ENCODE assay signal across 22 cellular contexts in the genomic region with DNA sequence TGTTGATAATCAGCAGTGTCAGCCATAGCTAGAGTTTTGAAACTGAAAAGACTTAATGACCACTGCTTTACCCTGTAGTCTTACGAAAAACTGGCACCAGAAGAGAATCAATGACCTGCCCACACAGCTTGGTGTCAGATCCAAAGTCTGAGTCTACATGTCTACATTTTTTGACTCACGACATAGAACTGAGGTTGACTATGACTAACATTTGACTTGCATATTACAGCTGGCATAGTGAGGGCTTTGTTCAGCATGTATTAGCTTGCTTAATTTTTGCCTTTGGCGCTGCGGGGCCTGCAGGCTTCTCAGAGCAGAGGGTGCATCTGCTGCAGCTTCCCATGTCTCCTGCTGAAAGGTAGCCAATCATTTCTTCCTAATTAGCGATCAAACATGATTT.
DNase-seq lines count a peak whose midpoint lies in the region; ATAC-seq and TF ChIP-seq lines count a peak whose summit lies in the region.
"Had no signal": no experiment of that assay in that cellular context is flagged by ENCODE, and none has a peak within 500 bp of the region (broad histone marks: within the 10 kb centered on the region; RNA-seq: fewer than 3 reads in every experiment).

No MANE protein-coding gene starts in this region.

- no peaks in the 10 kb centered on the region for H4K20me1 ChIP-seq in SK-N-SH (ENCODE audit: insufficient read depth)

- 59% methylated on average over 5 of the region's 5 CpGs for WGBS in SK-N-SH (ENCODE audit: low lambda C conversion rate)

- no peaks in the 10 kb centered on the region for H3K27me3 ChIP-seq in SK-N-SH (ENCODE audit: insufficient read depth)
- H3K27me3 ChIP-seq: gastrocnemius medialis had no signal

- CTCF ChIA-PET in SK-N-SH (lab: Yijun Ruan, JAX): no interaction called here

- H3K36me3 Mint-ChIP-seq in stimulated activated effector memory CD8-positive, alpha-beta T cell treated with anti-CD3 and anti-CD28 coated beads, Interleukin-12 subunit alpha, Interleukin-12 subunit beta, amount 100 ng/mL, for 72 hours: no peaks in the 10 kb centered on the region
- H3K36me3 Mint-ChIP-seq: CD14-positive monocyte had no signal

- H3K79me2 ChIP-seq in SK-N-SH (ENCODE audit: insufficient read depth): no peaks in the 10 kb centered on the region

- no peak overlapping the region for H3K27ac Mint-ChIP-seq in stimulated activated effector memory CD8-positive, alpha-beta T cell treated with anti-CD3 and anti-CD28 coated beads, Interleukin-12 subunit alpha, Interleukin-12 subunit beta, amount 100 ng/mL, for 72 hours
- H3K27ac Mint-ChIP-seq: CD14-positive monocyte had no signal

- POLR2A ChIA-PET in SK-N-SH (lab: Yijun Ruan, JAX): no interaction called here

- no peaks in the 10 kb centered on the region for H3K4me1 Mint-ChIP-seq in stimulated activated effector memory CD8-positive, alpha-beta T cell treated with anti-CD3 and anti-CD28 coated beads, Interleukin-12 subunit alpha, Interleukin-12 subunit beta, amount 100 ng/mL, for 72 hours

- no peak for TF ChIP-seq CTCF in SK-N-SH (IDR thresholded peaks at IDR 0.05)

- no peak overlapping the region for H2AFZ ChIP-seq in SK-N-SH (ENCODE audit: low read depth)

- H3K9ac ChIP-seq in SK-N-SH: no peak overlapping the region

- no peaks in the 10 kb centered on the region for H3K9me3 Mint-ChIP-seq in stimulated activated effector memory CD8-positive, alpha-beta T cell treated with anti-CD3 and anti-CD28 coated beads, Interleukin-12 subunit alpha, Interleukin-12 subunit beta, amount 100 ng/mL, for 72 hours

- no peak overlapping the region for H3K4me3 ChIP-seq in SK-N-SH (ENCODE audit: low read depth in 2 of 2, low read length in 1 of 2)
- H3K4me3 ChIP-seq: A549, gastrocnemius medialis had no signal

- H3K36me3 ChIP-seq in SK-N-SH (replicated peaks in 1 of 2; ENCODE audit: control insufficient read depth in 1 of 2, insufficient read depth in 2 of 2, low read length in 1 of 2): no peaks in the 10 kb centered on the region
- H3K36me3 ChIP-seq: gastrocnemius medialis, WERI-Rb-1 had no signal

- no peak for DNase-seq in SK-N-SH
- peak; percentile 4 for DNase-seq in RPMI7951 (ENCODE audit: low read depth)
- no peak for DNase-seq in stimulated activated effector memory CD8-positive, alpha-beta T cell treated with anti-CD3 and anti-CD28 coated beads, Interleukin-12 subunit alpha, Interleukin-12 subunit beta, amount 100 ng/mL, for 72 hours (ENCODE audit: low spot score in 2 of 2)
- no peak for DNase-seq in DMS53 treated with DMSO at 0.1 percent for 48 hours (lab: John Stamatoyannopoulos, UW; ENCODE audit: unreplicated experiment)
- DNase-seq: activated CD8-positive, alpha-beta memory T cell treated with anti-CD3 and anti-CD28 coated beads, Interleukin-2, amount 50 U/mL, for 4 hours; activated effector memory CD4-positive, alpha-beta T cell treated with Interleukin-2 at 50 U/mL for 16 hours; cortex of kidney; DMS 273 treated with DMSO at 0.1 percent for 48 hours; gastrocnemius medialis; NCI-H1417; NCI-H2107; NCI-H510A; SIG-M5; stimulated activated CD8-positive, alpha-beta memory T cell treated with anti-CD3 and anti-CD28 coated beads, Interleukin-4, amount 100 ng/mL, for 48 hours; T-helper 2 cell; WERI-Rb-1 had no signal

- peaks cover 0 to 6% of the 10 kb centered on the region in 2 experiments; a peak in 2 of 4 replicates for H3K4me1 ChIP-seq in SK-N-SH (ENCODE audit: control insufficient read depth in 1 of 2, insufficient read depth in 2 of 2, low read depth in 1 of 2, low read length in 1 of 2)
- H3K4me1 ChIP-seq: A549, gastrocnemius medialis had no signal

- no peak for TF ChIP-seq EP300 in SK-N-SH (IDR thresholded peaks at IDR 0.05; ENCODE audit: borderline replicate concordance in 1 of 2, low read depth in 1 of 2, low read length in 1 of 2)

- H3K4me3 Mint-ChIP-seq in stimulated activated effector memory CD8-positive, alpha-beta T cell treated with anti-CD3 and anti-CD28 coated beads, Interleukin-12 subunit alpha, Interleukin-12 subunit beta, amount 100 ng/mL, for 72 hours: no peak overlapping the region
- H3K4me3 Mint-ChIP-seq: CD14-positive monocyte had no signal

- no peaks in the 10 kb centered on the region for H3K9me2 ChIP-seq in SK-N-SH

- H3K27ac ChIP-seq in SK-N-SH (ENCODE audit: low read depth in 2 of 2, low read length in 1 of 2): no peak overlapping the region
- H3K27ac ChIP-seq: A549, gastrocnemius medialis, WERI-Rb-1 had no signal

- ATAC-seq in SK-N-SH treated with all-trans-retinoic acid at 6 μM for 48 hours (peak; percentile 65), esophagus mucosa (peak; percentile 92), GM21529 (IDR thresholded peaks at IDR 0.05; ENCODE audit: unreplicated experiment) (no peak), HG03460 (IDR thresholded peaks at IDR 0.05; ENCODE audit: unreplicated experiment) (no peak)
- no peak for ATAC-seq in stimulated activated effector memory CD8-positive, alpha-beta T cell treated with anti-CD3 and anti-CD28 coated beads, Interleukin-12 subunit alpha, Interleukin-12 subunit beta, amount 100 ng/mL, for 72 hours
- ATAC-seq: A549, gastrocnemius medialis had no signal

- H3K9me3 ChIP-seq in SK-N-SH: no peaks in the 10 kb centered on the region
- H3K9me3 ChIP-seq: A549, gastrocnemius medialis had no signal

- H3F3A ChIP-seq in SK-N-SH (replicated peaks; ENCODE audit: insufficient read depth): no peaks in the 10 kb centered on the region

- no peak for TF ChIP-seq RAD21 in SK-N-SH (IDR thresholded peaks at IDR 0.05; ENCODE audit: low read length)

- H3K4me2 ChIP-seq in SK-N-SH: no peak overlapping the region
- H3K4me2 ChIP-seq: A549 had no signal

TF ChIP-seq in SK-N-SH treated with all-trans-retinoic acid at 6 μM for 48 hours, 23 proteins besides CTCF, POLR2A, EP300 and RAD21:
- TF ChIP-seq PATZ1 (CRISPR knock-in tag; IDR thresholded peaks at IDR 0.05; ENCODE audit: borderline replicate concordance): no peak
- no peak for TF ChIP-seq TOX (CRISPR knock-in tag; IDR thresholded peaks at IDR 0.05; ENCODE audit: borderline replicate concordance)
- no peak for TF ChIP-seq SNAI2 (CRISPR knock-in tag; IDR thresholded peaks at IDR 0.05)
- TF ChIP-seq ZFP30 (CRISPR knock-in tag; IDR thresholded peaks at IDR 0.05): no peak
- no peak for TF ChIP-seq TCF4 (CRISPR knock-in tag; IDR thresholded peaks at IDR 0.05; ENCODE audit: borderline replicate concordance)
- no peak for TF ChIP-seq OSR1 (CRISPR knock-in tag; IDR thresholded peaks at IDR 0.05)
- TF ChIP-seq ZNF70 (CRISPR knock-in tag; IDR thresholded peaks at IDR 0.05): no peak
- TF ChIP-seq ZC3H10 (CRISPR knock-in tag; IDR thresholded peaks at IDR 0.05): no peak
- TF ChIP-seq ZNF8 (CRISPR knock-in tag; IDR thresholded peaks at IDR 0.05): no peak
- no peak for TF ChIP-seq ARNTL (CRISPR knock-in tag; IDR thresholded peaks at IDR 0.05; ENCODE audit: borderline replicate concordance, low read depth)
- TF ChIP-seq GLIS3 (CRISPR knock-in tag; IDR thresholded peaks at IDR 0.05): no peak

TF ChIP-seq in SK-N-SH, 30 proteins besides CTCF, POLR2A, EP300 and RAD21:
- TF ChIP-seq CHD2 (IDR thresholded peaks at IDR 0.05; ENCODE audit: low read length, partially characterized antibody) (no peak), TEAD4 (IDR thresholded peaks at IDR 0.05; ENCODE audit: borderline replicate concordance, insufficient read depth) (no peak), RXRA (IDR thresholded peaks at IDR 0.05; ENCODE audit: borderline replicate concordance, low read depth) (no peak), FOXM1 (IDR thresholded peaks at IDR 0.05; ENCODE audit: low read depth) (no peak), JUND (IDR thresholded peaks at IDR 0.05) (no peak), MEF2A (IDR thresholded peaks at IDR 0.05; ENCODE audit: borderline replicate concordance, low read depth) (no peak), MAX (IDR thresholded peaks at IDR 0.05; ENCODE audit: low read depth) (no peak), USF2 (IDR thresholded peaks at IDR 0.05; ENCODE audit: borderline replicate concordance, low read depth, low read length) (no peak), YY1 (IDR thresholded peaks at IDR 0.05; ENCODE audit: low read depth) (no peak), FOSL2 (IDR thresholded peaks at IDR 0.05; ENCODE audit: borderline replicate concordance, low read depth) (no peak)

Comparison
In these comparisons a context has a peak if more than half of its experiments do, and no peak if none do; other contexts are left out.
1. ATAC-seq: peak in SK-N-SH treated with all-trans-retinoic acid at 6 μM for 48 hours (single experiment) and esophagus mucosa (single experiment); none in stimulated activated effector memory CD8-positive, alpha-beta T cell treated with anti-CD3 and anti-CD28 coated beads, Interleukin-12 subunit alpha, Interleukin-12 subunit beta, amount 100 ng/mL, for 72 hours (single experiment), GM21529 (single experiment) and HG03460 (single experiment).